In genomic region chr9:33255471-33255870, GRCh38 we compare ENCODE assay signal across 24 cellular contexts. TPM values are rescaled to one million over a fixed set of nuclear protein-coding genes. Genes with fewer than 3 reads are reported as not detected.
DNase-seq lines count a peak whose midpoint lies in the region; ATAC-seq, FAIRE-seq and TF ChIP-seq lines count a peak whose summit lies in the region.
"Had no signal": no experiment of that assay in that cellular context is flagged by ENCODE, and none has a peak within 500 bp of the region (broad histone marks: within the 10 kb centered on the region; RNA-seq: fewer than 3 reads in every experiment).

No MANE protein-coding gene starts in this region.

- DNase-seq in RWPE1 (ENCODE audit: low spot score), result no peak
- no peak for DNase-seq in endothelial cell (ENCODE audit: low spot score)
- DNase-seq in keratinocyte (ENCODE audit: low read depth, low spot score), result no peak
- peak; percentile 16 for DNase-seq in renal cortical epithelial cell (ENCODE audit: low read depth)
- DNase-seq in activated naive CD4-positive, alpha-beta T cell treated with anti-CD3 and anti-CD28 coated beads, Interleukin-2, amount 50 U/mL, for 72 hours (ENCODE audit: low spot score in 2 of 2), result no peak
- DNase-seq in NAMALWA (ENCODE audit: low spot score), result no peak
- DNase-seq: BE2C; C1 segment of cervical spinal cord; CD4-positive, CD25-positive, alpha-beta regulatory T cell; CD8-positive, alpha-beta memory T cell; COR-L47; DMS 273 treated with DMSO at 0.1 percent for 48 hours; DMS53; DND-41; EL; H9; IMR-90 had no signal

- H3K9me3 Mint-ChIP-seq in endothelial cell (ENCODE audit: unreplicated experiment), result no peaks in the 10 kb centered on the region
- no peaks in the 10 kb centered on the region for H3K9me3 Mint-ChIP-seq in activated naive CD4-positive, alpha-beta T cell treated with anti-CD3 and anti-CD28 coated beads, Interleukin-2, amount 50 U/mL, for 72 hours
- H3K9me3 Mint-ChIP-seq: CD8-positive, alpha-beta memory T cell; H9 had no signal

- peaks cover 34 to 49% of the 10 kb centered on the region in 2 experiments for H3K36me3 ChIP-seq in keratinocyte (ENCODE audit: control insufficient read depth in 2 of 2, extremely low read depth in 1 of 2, insufficient read depth in 2 of 2, low read length in 2 of 2)

- H2AFZ ChIP-seq in keratinocyte (ENCODE audit: control insufficient read depth, low read length), result no peak overlapping the region

- H3K27ac ChIP-seq in RWPE1, result peak overlapping the region; percentile 35
- H3K27ac ChIP-seq in keratinocyte (ENCODE audit: control insufficient read depth, insufficient read depth, low read length), result peak overlapping the region; percentile 16
- H3K27ac ChIP-seq: HL-60 had no signal

- no peak overlapping the region for H3K4me2 ChIP-seq in keratinocyte (ENCODE audit: control insufficient read depth, extremely low read depth, insufficient read depth, low read depth, low read length)

- POLR2A ChIA-PET in RWPE1 (lab: Yijun Ruan, JAX; ENCODE audit: low non-redundant PET), result no interaction called here

- no peak overlapping the region for H3K27ac Mint-ChIP-seq in endothelial cell (ENCODE audit: unreplicated experiment)
- no peak overlapping the region for H3K27ac Mint-ChIP-seq in activated naive CD4-positive, alpha-beta T cell treated with anti-CD3 and anti-CD28 coated beads, Interleukin-2, amount 50 U/mL, for 72 hours
- H3K27ac Mint-ChIP-seq: CD4-positive, CD25-positive, alpha-beta regulatory T cell; H9 had no signal

- H3K4me3 Mint-ChIP-seq in endothelial cell (ENCODE audit: unreplicated experiment), result peak overlapping the region; percentile 13
- H3K4me3 Mint-ChIP-seq: CD4-positive, CD25-positive, alpha-beta regulatory T cell; CD8-positive, alpha-beta memory T cell; H9 had no signal

- no peak for TF ChIP-seq CTCF in RWPE1 (conservative IDR thresholded peaks at IDR 0.05; ENCODE audit: low read depth)
- no peak for TF ChIP-seq CTCF in endothelial cell (IDR thresholded peaks at IDR 0.05; ENCODE audit: unreplicated experiment)
- TF ChIP-seq CTCF in keratinocyte (optimal IDR thresholded peaks at IDR 0.05 in 1 of 3, IDR thresholded peaks at IDR 0.05 in 1 of 3, conservative IDR thresholded peaks at IDR 0.05 in 1 of 3; ENCODE audit: extremely low read depth in 1 of 3, insufficient read depth in 2 of 3, low read length in 3 of 3), result no peak

- CTCF ChIA-PET in RWPE1 (lab: Yijun Ruan, JAX), result no interaction called here

- H3K27me3 Mint-ChIP-seq in endothelial cell (ENCODE audit: unreplicated experiment), result no peaks in the 10 kb centered on the region
- H3K27me3 Mint-ChIP-seq: CD4-positive, CD25-positive, alpha-beta regulatory T cell; CD8-positive, alpha-beta memory T cell had no signal

- H4K20me1 ChIP-seq in keratinocyte (ENCODE audit: control insufficient read depth, extremely low read depth, insufficient read depth, low read length), result no peaks in the 10 kb centered on the region

- H3K9me1 ChIP-seq in keratinocyte (ENCODE audit: control insufficient read depth, extremely low read depth, insufficient read depth, low read length), result no peaks in the 10 kb centered on the region

- dilution Hi-C loops in keratinocyte (cut with MboI; ENCODE audit: extremely low pct_ligation_motif_present, low sequenced_read_pairs), result no loop called here

- no peak for ATAC-seq in activated naive CD4-positive, alpha-beta T cell treated with anti-CD3 and anti-CD28 coated beads, Interleukin-2, amount 50 U/mL, for 72 hours
- ATAC-seq in HG03175 (IDR thresholded peaks at IDR 0.05; ENCODE audit: unreplicated experiment), result no peak
- ATAC-seq: GM12878 had no signal

- H3K4me1 Mint-ChIP-seq in endothelial cell (ENCODE audit: unreplicated experiment), result peaks cover 2% of the 10 kb centered on the region
- H3K4me1 Mint-ChIP-seq: H9 had no signal

- peaks cover 2% of the 10 kb centered on the region for H3K79me2 ChIP-seq in keratinocyte (ENCODE audit: control insufficient read depth, insufficient read depth, low read length)

- no peak overlapping the region for H3K4me3 ChIP-seq in keratinocyte (ENCODE audit: control insufficient read depth in 2 of 3, extremely low read depth in 1 of 3, insufficient read depth in 2 of 3, low read depth in 1 of 3, low read length in 3 of 3)
- H3K4me3 ChIP-seq: GM12878 had no signal

- FAIRE-seq in keratinocyte (lab: Jason Lieb, UNC), result no peak
- FAIRE-seq: A204.1, GM12878, H1 had no signal

- H3K9ac ChIP-seq in keratinocyte (ENCODE audit: control insufficient read depth, extremely low read depth, insufficient read depth, low read length), result no peak overlapping the region

- H3K9me3 ChIP-seq in keratinocyte (ENCODE audit: control insufficient read depth, low read depth, low read length), result no peaks in the 10 kb centered on the region
- H3K9me3 ChIP-seq: BE2C had no signal

- no peaks in the 10 kb centered on the region for H3K27me3 ChIP-seq in keratinocyte (ENCODE audit: control insufficient read depth, extremely low read depth, insufficient read depth, low read length)
- H3K27me3 ChIP-seq: BE2C had no signal

- H3K4me1 ChIP-seq in keratinocyte (ENCODE audit: control insufficient read depth, extremely low read depth, insufficient read depth, low read length), result peaks cover 17% of the 10 kb centered on the region
- H3K4me1 ChIP-seq: BE2C had no signal

- peaks cover 30% of the 10 kb centered on the region for H3K36me3 Mint-ChIP-seq in endothelial cell (ENCODE audit: low read depth, unreplicated experiment)
- peaks cover 25 to 30% of the 10 kb centered on the region in 2 donors for H3K36me3 Mint-ChIP-seq in activated naive CD4-positive, alpha-beta T cell treated with anti-CD3 and anti-CD28 coated beads, Interleukin-2, amount 50 U/mL, for 72 hours

RNA-seq across cellular contexts. Expression of gene BAG1, which starts 9.0 kb away (rescaled TPM):
- 61.5 TPM for total RNA-seq in endothelial cell (ENCODE audit: unreplicated experiment)
- 22.4 to 30.1 TPM (median 25.1 TPM) in 3 replicates for polyA plus RNA-seq in keratinocyte
- 60.0 TPM for polyA plus RNA-seq in keratinocyte (2011; ENCODE audit: low read depth)
- polyA plus RNA-seq in keratinocyte (2011; cell fraction: cytosol; rRNA removed), result 25.8 and 35.4 TPM in 2 replicates
- polyA plus RNA-seq in keratinocyte (2011; cell fraction: nucleus; rRNA removed), result 32.7 and 39.1 TPM in 2 replicates
- polyA plus RNA-seq in keratinocyte (2012; ENCODE audit: low replicate concordance), result 22.1 and 64.9 TPM in 2 replicates
- 3.9 to 22.9 TPM (median 17.7 TPM) in 3 replicates for polyA minus RNA-seq in keratinocyte
- 16.9 TPM for polyA minus RNA-seq in keratinocyte (2011; cell fraction: cytosol; rRNA and poly(A)+ RNA removed)
- 67.5 and 70.0 TPM in 2 replicates for polyA minus RNA-seq in keratinocyte (2011; cell fraction: nucleus; rRNA and poly(A)+ RNA removed)
- total RNA-seq in renal cortical epithelial cell, result 14.4 and 50.9 TPM in 2 replicates
- total RNA-seq in activated naive CD4-positive, alpha-beta T cell treated with anti-CD3 and anti-CD28 coated beads, Interleukin-2, amount 50 U/mL, for 72 hours, result 10 to 100 TPM; 35.4 to 82.9 TPM

RNA-seq across cellular contexts. Expression of gene CHMP5, which starts 9.4 kb away (rescaled TPM):
- total RNA-seq in endothelial cell (ENCODE audit: unreplicated experiment) (88.7 TPM), renal cortical epithelial cell (161 and 196 TPM in 2 replicates)
- polyA plus RNA-seq in keratinocyte, result 80.0 to 132 TPM (median 82.7 TPM) in 3 replicates
- 154 TPM for polyA plus RNA-seq in keratinocyte (2011; ENCODE audit: low read depth)
- polyA plus RNA-seq in keratinocyte (2011; cell fraction: cytosol; rRNA removed), result 93.3 and 137 TPM in 2 replicates
- polyA plus RNA-seq in keratinocyte (2011; cell fraction: nucleus; rRNA removed), result 59.9 and 92.7 TPM in 2 replicates
- polyA plus RNA-seq in keratinocyte (2012; ENCODE audit: low replicate concordance), result 72.5 and 125 TPM in 2 replicates
- 2.2 to 32.5 TPM (median 14.6 TPM) in 3 replicates for polyA minus RNA-seq in keratinocyte
- polyA minus RNA-seq in keratinocyte (2011; cell fraction: cytosol; rRNA and poly(A)+ RNA removed), result 29.4 TPM
- 10.1 and 21.1 TPM in 2 replicates for polyA minus RNA-seq in keratinocyte (2011; cell fraction: nucleus; rRNA and poly(A)+ RNA removed)
- 100 to 1,000 TPM; 115 to 123 TPM for total RNA-seq in activated naive CD4-positive, alpha-beta T cell treated with anti-CD3 and anti-CD28 coated beads, Interleukin-2, amount 50 U/mL, for 72 hours

RNA-seq across cellular contexts. Expression of gene SPINK4, which starts 15.5 kb away (rescaled TPM):
- not detected for total RNA-seq in endothelial cell (ENCODE audit: unreplicated experiment)
- 0.85 TPM in 1 of 3 replicates, not detected in the others for polyA plus RNA-seq in keratinocyte
- polyA plus RNA-seq in keratinocyte (2011; ENCODE audit: low read depth), result not detected
- polyA plus RNA-seq in keratinocyte (2011; cell fraction: cytosol; rRNA removed), result not detected in 2 replicates
- polyA plus RNA-seq in keratinocyte (2011; cell fraction: nucleus; rRNA removed), result not detected in 2 replicates
- polyA plus RNA-seq in keratinocyte (2012; ENCODE audit: low replicate concordance), result 3.1 TPM in 1 of 2 replicates, not detected in the other
- polyA minus RNA-seq in keratinocyte, result not detected in 3 replicates
- 26.5 TPM for polyA minus RNA-seq in keratinocyte (2011; cell fraction: cytosol; rRNA and poly(A)+ RNA removed)
- polyA minus RNA-seq in keratinocyte (2011; cell fraction: nucleus; rRNA and poly(A)+ RNA removed), result 3.7 and 5.7 TPM in 2 replicates
- not detected in 2 replicates for total RNA-seq in renal cortical epithelial cell
- total RNA-seq in activated naive CD4-positive, alpha-beta T cell treated with anti-CD3 and anti-CD28 coated beads, Interleukin-2, amount 50 U/mL, for 72 hours, result not detected
- total RNA-seq: CD4-positive, CD25-positive, alpha-beta regulatory T cell; CD8-positive, alpha-beta memory T cell; G401; GM12878; H1; H9; HT1080; IMR-90 had no signal
- polyA plus RNA-seq: CD4-positive, CD25-positive, alpha-beta regulatory T cell; CD8-positive, alpha-beta memory T cell; GM12878; H1; IMR-90 had no signal

RNA-seq across cellular contexts. Expression of gene NFX1, which starts 34.8 kb away (rescaled TPM):
- total RNA-seq in endothelial cell (ENCODE audit: unreplicated experiment) (33.5 TPM), renal cortical epithelial cell (16.3 and 34.8 TPM in 2 replicates)
- polyA plus RNA-seq in keratinocyte, result 24.2 to 28.8 TPM (median 28.1 TPM) in 3 replicates
- polyA plus RNA-seq in keratinocyte (2011; ENCODE audit: low read depth), result 25.5 TPM
- polyA plus RNA-seq in keratinocyte (2011; cell fraction: cytosol; rRNA removed), result 18.2 and 24.3 TPM in 2 replicates
- polyA plus RNA-seq in keratinocyte (2011; cell fraction: nucleus; rRNA removed), result 47.5 and 49.6 TPM in 2 replicates
- 20.0 and 25.9 TPM in 2 replicates for polyA plus RNA-seq in keratinocyte (2012; ENCODE audit: low replicate concordance)
- 39.4 to 62.6 TPM (median 56.1 TPM) in 3 replicates for polyA minus RNA-seq in keratinocyte
- 24.0 TPM for polyA minus RNA-seq in keratinocyte (2011; cell fraction: cytosol; rRNA and poly(A)+ RNA removed)
- 25.9 and 48.3 TPM in 2 replicates for polyA minus RNA-seq in keratinocyte (2011; cell fraction: nucleus; rRNA and poly(A)+ RNA removed)
- total RNA-seq in activated naive CD4-positive, alpha-beta T cell treated with anti-CD3 and anti-CD28 coated beads, Interleukin-2, amount 50 U/mL, for 72 hours, result 10 to 100 TPM; 38.4 to 43.7 TPM
